9 cellular contexts compared by ENCODE assay signal in genomic region chr11:72411623-72412532, GRCh38. TPM values are rescaled to one million over a fixed set of nuclear protein-coding genes. Genes with fewer than 3 reads are reported as not detected.
A peak's percentile ranks its signal among the peaks of the same experiment; 100 is the strongest.
DNase-seq lines count a peak whose midpoint lies in the region; ATAC-seq, FAIRE-seq and TF ChIP-seq lines count a peak whose summit lies in the region.
"Had no signal": no experiment of that assay in that cellular context is flagged by ENCODE, and none has a peak within 500 bp of the region (broad histone marks: within the 10 kb centered on the region; RNA-seq: fewer than 3 reads in every experiment).

No MANE protein-coding gene starts in this region.

- peaks cover 20% of the 10 kb centered on the region for H3K4me1 Mint-ChIP-seq in activated CD4-positive, alpha-beta T cell treated with anti-CD3 and anti-CD28 coated beads for 36 hours
- H3K4me1 Mint-ChIP-seq in activated T-helper 2 cell treated with anti-CD3 and anti-CD28 coated beads, Interferon-gamma antibody, Interleukin-2, Interleukin-4, amounts not matched to agents 10 μg/mL and 5 μg/mL and 100 μg/mL, durations not matched to agents 14 hours and 24 hours and 36 hours (ENCODE audit: low read depth): peaks cover 18% of the 10 kb centered on the region
- H3K4me1 Mint-ChIP-seq in CD4-positive, alpha-beta memory T cell: peaks cover 0 to 12% (median 2%) of the 10 kb centered on the region in 4 donors

- peak; percentile 58 for ATAC-seq in activated CD4-positive, alpha-beta T cell treated with anti-CD3 and anti-CD28 coated beads for 36 hours
- ATAC-seq in left lung: peak; percentile 44
- no peak for ATAC-seq in HG03565 (IDR thresholded peaks at IDR 0.05; ENCODE audit: unreplicated experiment)

- no peaks in the 10 kb centered on the region for H3K9me3 Mint-ChIP-seq in activated CD4-positive, alpha-beta T cell treated with anti-CD3 and anti-CD28 coated beads for 36 hours (ENCODE audit: low read depth)
- H3K9me3 Mint-ChIP-seq in activated T-helper 2 cell treated with anti-CD3 and anti-CD28 coated beads, Interferon-gamma antibody, Interleukin-2, Interleukin-4, amounts not matched to agents 10 μg/mL and 5 μg/mL and 100 μg/mL, durations not matched to agents 14 hours and 24 hours and 36 hours: no peaks in the 10 kb centered on the region
- no peaks in the 10 kb centered on the region for H3K9me3 Mint-ChIP-seq in CD4-positive, alpha-beta memory T cell

- H3K9me3 ChIP-seq in left lung: no peaks in the 10 kb centered on the region
- H3K9me3 ChIP-seq in CD4-positive, alpha-beta memory T cell (ENCODE audit: control insufficient read depth in 1 of 2, low read length in 2 of 2): no peaks in the 10 kb centered on the region
- H3K9me3 ChIP-seq: SJSA1 had no signal

- no peaks in the 10 kb centered on the region for H3K36me3 ChIP-seq in left lung
- H3K36me3 ChIP-seq in CD4-positive, alpha-beta memory T cell (ENCODE audit: insufficient read depth, low read length): no peaks in the 10 kb centered on the region
- H3K36me3 ChIP-seq: SJSA1 had no signal

- no peaks in the 10 kb centered on the region for H3K27me3 ChIP-seq in left lung
- H3K27me3 ChIP-seq in CD4-positive, alpha-beta memory T cell (ENCODE audit: insufficient read depth, low read length): no peaks in the 10 kb centered on the region
- H3K27me3 ChIP-seq: SJSA1 had no signal

- FAIRE-seq in frontal cortex (lab: Jason Lieb, UNC): no peak

- no peak overlapping the region for H3K4me3 ChIP-seq in left lung
- no peak overlapping the region for H3K4me3 ChIP-seq in CD4-positive, alpha-beta memory T cell (ENCODE audit: low read length in 2 of 2)
- H3K4me3 ChIP-seq: SJSA1 had no signal

- no peak overlapping the region for H3K4me3 Mint-ChIP-seq in activated CD4-positive, alpha-beta T cell treated with anti-CD3 and anti-CD28 coated beads for 36 hours
- H3K4me3 Mint-ChIP-seq in activated T-helper 2 cell treated with anti-CD3 and anti-CD28 coated beads, Interferon-gamma antibody, Interleukin-2, Interleukin-4, amounts not matched to agents 10 μg/mL and 5 μg/mL and 100 μg/mL, durations not matched to agents 14 hours and 24 hours and 36 hours (ENCODE audit: low read depth): no peak overlapping the region
- H3K4me3 Mint-ChIP-seq in CD4-positive, alpha-beta memory T cell: no peak overlapping the region

- POLR2A ChIA-PET in activated CD4-positive, alpha-beta T cell treated with anti-CD3 and anti-CD28 coated beads for 36 hours (lab: Charles Lee): interaction anchor here (1.5 kb wide), 1 partner anchor 23 kb away, joined by 3 read pairs; the partner anchor contains the start of gene CLPB
- POLR2A ChIA-PET in CD4-positive, alpha-beta memory T cell (lab: Charles Lee; ENCODE audit: partially characterized antibody): no interaction called here

- CTCF ChIA-PET in activated CD4-positive, alpha-beta T cell treated with anti-CD3 and anti-CD28 coated beads for 36 hours (lab: Charles Lee): interaction anchor here (0.5 to 3.0 kb wide), 8 partner anchors 10 to 518 kb away, joined by 3 to 20 read pairs (median 4); partner anchors contain the start of gene CLPB
- CTCF ChIA-PET in CD4-positive, alpha-beta memory T cell (lab: Charles Lee; ENCODE audit: partially characterized antibody): interaction anchor here (0.7 to 3.4 kb wide), 4 partner anchors 8 to 19 kb away, joined by 3 to 19 read pairs (median 4); no protein-coding TSS in a partner anchor

- peak overlapping the region; percentile 33 for H3K27ac Mint-ChIP-seq in activated CD4-positive, alpha-beta T cell treated with anti-CD3 and anti-CD28 coated beads for 36 hours
- H3K27ac Mint-ChIP-seq in activated T-helper 2 cell treated with anti-CD3 and anti-CD28 coated beads, Interferon-gamma antibody, Interleukin-2, Interleukin-4, amounts not matched to agents 10 μg/mL and 5 μg/mL and 100 μg/mL, durations not matched to agents 14 hours and 24 hours and 36 hours: peak overlapping the region; percentile 71
- peak overlapping the region in 3 of 7 donors; percentile 18 to 81 (median 55) for H3K27ac Mint-ChIP-seq in CD4-positive, alpha-beta memory T cell

- peak; percentile 17 for DNase-seq in activated CD4-positive, alpha-beta T cell treated with anti-CD3 and anti-CD28 coated beads for 36 hours
- DNase-seq in activated CD4-positive, alpha-beta T cell treated with anti-CD3 and anti-CD28 coated beads for 1 hour: no peak
- DNase-seq in KBM-7 (peak; percentile 95), left lung (peak in 1 of 2 donors; percentile 49), frontal cortex (ENCODE audit: low spot score in 2 of 2) (no peak)
- DNase-seq in activated T-helper 2 cell treated with anti-CD3 and anti-CD28 coated beads, Interferon-gamma antibody, Interleukin-2, Interleukin-4, amounts not matched to agents 10 μg/mL and 5 μg/mL and 100 μg/mL, durations not matched to agents 14 hours and 24 hours and 36 hours (ENCODE audit: low spot score): no peak
- DNase-seq in CD4-positive, alpha-beta memory T cell: no peak

- peak overlapping the region; percentile 60 to 69 for H3K27ac ChIP-seq in left lung
- no peak overlapping the region for H3K27ac ChIP-seq in CD4-positive, alpha-beta memory T cell (ENCODE audit: low read depth, low read length)
- H3K27ac ChIP-seq: SJSA1 had no signal

- TF ChIP-seq CTCF in left lung (IDR thresholded peaks at IDR 0.05): no peak

- H3K27me3 Mint-ChIP-seq in activated CD4-positive, alpha-beta T cell treated with anti-CD3 and anti-CD28 coated beads for 36 hours: no peaks in the 10 kb centered on the region
- no peaks in the 10 kb centered on the region for H3K27me3 Mint-ChIP-seq in activated T-helper 2 cell treated with anti-CD3 and anti-CD28 coated beads, Interferon-gamma antibody, Interleukin-2, Interleukin-4, amounts not matched to agents 10 μg/mL and 5 μg/mL and 100 μg/mL, durations not matched to agents 14 hours and 24 hours and 36 hours (ENCODE audit: low read depth)
- H3K27me3 Mint-ChIP-seq in CD4-positive, alpha-beta memory T cell: no peaks in the 10 kb centered on the region

- in situ Hi-C loops in KBM-7 (cut with MboI; ENCODE audit: low pct_unique_long_range_greater_than_20kb, low sequenced_read_pairs): no loop called here

- intact Hi-C loops in activated CD4-positive, alpha-beta T cell treated with anti-CD3 and anti-CD28 coated beads for 36 hours (cut with DNase I, micrococcal nuclease): loop anchor here (5.0 kb wide), 4 partner anchors 60 to 435 kb away; partner anchors contain the start of gene PHOX2A (in 1 of the 2)
- intact Hi-C loops in activated T-helper 2 cell treated with anti-CD3 and anti-CD28 coated beads, Interferon-gamma antibody, Interleukin-2, Interleukin-4, amounts not matched to agents 10 μg/mL and 5 μg/mL and 100 μg/mL, durations not matched to agents 14 hours and 24 hours and 36 hours (cut with micrococcal nuclease): loop anchor here (5.0 kb wide), 1 partner anchor 80 kb away; no protein-coding TSS in a partner anchor
- intact Hi-C loops in left lung (cut with DNase I): no loop called here
- intact Hi-C loops in CD4-positive, alpha-beta memory T cell (cut with micrococcal nuclease): no loop called here

- H3K36me3 Mint-ChIP-seq in activated CD4-positive, alpha-beta T cell treated with anti-CD3 and anti-CD28 coated beads for 36 hours (ENCODE audit: low read depth): no peaks in the 10 kb centered on the region
- no peaks in the 10 kb centered on the region for H3K36me3 Mint-ChIP-seq in activated T-helper 2 cell treated with anti-CD3 and anti-CD28 coated beads, Interferon-gamma antibody, Interleukin-2, Interleukin-4, amounts not matched to agents 10 μg/mL and 5 μg/mL and 100 μg/mL, durations not matched to agents 14 hours and 24 hours and 36 hours (ENCODE audit: low read depth)
- H3K36me3 Mint-ChIP-seq in CD4-positive, alpha-beta memory T cell: peaks cover 0 to 3% of the 10 kb centered on the region in 2 donors

- peaks cover 11 to 37% of the 10 kb centered on the region in 2 donors for H3K4me1 ChIP-seq in left lung
- H3K4me1 ChIP-seq in CD4-positive, alpha-beta memory T cell (ENCODE audit: insufficient read depth, low read length): no peaks in the 10 kb centered on the region
- H3K4me1 ChIP-seq: SJSA1 had no signal

RNA-seq across cellular contexts. Expression of gene CLPB, which starts 22.5 kb away (rescaled TPM):
- 10 to 100 TPM; 35.8 to 40.2 TPM for total RNA-seq in activated CD4-positive, alpha-beta T cell treated with anti-CD3 and anti-CD28 coated beads for 36 hours
- total RNA-seq in activated T-helper 2 cell treated with anti-CD3 and anti-CD28 coated beads, Interferon-gamma antibody, Interleukin-2, Interleukin-4, amounts not matched to agents 10 μg/mL and 5 μg/mL and 100 μg/mL, durations not matched to agents 14 hours and 24 hours and 36 hours: 38.2 and 40.6 TPM in 2 replicates
- total RNA-seq in left lung: 10 to 100 TPM; 28.2 to 36.6 TPM
- total RNA-seq in CD4-positive, alpha-beta memory T cell: 10 to 100 TPM; 13.5 to 14.7 TPM
- polyA plus RNA-seq in CD4-positive, alpha-beta memory T cell: 1 to 10 TPM in 1 of 2 donors, under 1 TPM in 1; 0.76 to 5.3 TPM
- 67.3 TPM for total RNA-seq in frontal cortex

Comparison
In these comparisons a context has a peak if more than half of its experiments do, and no peak if none do; other contexts are left out.
1. DNase-seq: peak in activated CD4-positive, alpha-beta T cell treated with anti-CD3 and anti-CD28 coated beads for 36 hours (single experiment) and KBM-7 (single experiment); none in activated CD4-positive, alpha-beta T cell treated with anti-CD3 and anti-CD28 coated beads for 1 hour (single experiment), activated T-helper 2 cell treated with anti-CD3 and anti-CD28 coated beads, Interferon-gamma antibody, Interleukin-2, Interleukin-4, amounts not matched to agents 10 μg/mL and 5 μg/mL and 100 μg/mL, durations not matched to agents 14 hours and 24 hours and 36 hours (single experiment), CD4-positive, alpha-beta memory T cell (0 of 5) and frontal cortex (0 of 2).
2. intact Hi-C loops: an anchor here in activated CD4-positive, alpha-beta T cell treated with anti-CD3 and anti-CD28 coated beads for 36 hours (5.0 kb wide) and activated T-helper 2 cell treated with anti-CD3 and anti-CD28 coated beads, Interferon-gamma antibody, Interleukin-2, Interleukin-4, amounts not matched to agents 10 μg/mL and 5 μg/mL and 100 μg/mL, durations not matched to agents 14 hours and 24 hours and 36 hours (5.0 kb wide); none called in left lung and CD4-positive, alpha-beta memory T cell.